20 cellular contexts compared by ENCODE assay signal in the genomic region with DNA sequence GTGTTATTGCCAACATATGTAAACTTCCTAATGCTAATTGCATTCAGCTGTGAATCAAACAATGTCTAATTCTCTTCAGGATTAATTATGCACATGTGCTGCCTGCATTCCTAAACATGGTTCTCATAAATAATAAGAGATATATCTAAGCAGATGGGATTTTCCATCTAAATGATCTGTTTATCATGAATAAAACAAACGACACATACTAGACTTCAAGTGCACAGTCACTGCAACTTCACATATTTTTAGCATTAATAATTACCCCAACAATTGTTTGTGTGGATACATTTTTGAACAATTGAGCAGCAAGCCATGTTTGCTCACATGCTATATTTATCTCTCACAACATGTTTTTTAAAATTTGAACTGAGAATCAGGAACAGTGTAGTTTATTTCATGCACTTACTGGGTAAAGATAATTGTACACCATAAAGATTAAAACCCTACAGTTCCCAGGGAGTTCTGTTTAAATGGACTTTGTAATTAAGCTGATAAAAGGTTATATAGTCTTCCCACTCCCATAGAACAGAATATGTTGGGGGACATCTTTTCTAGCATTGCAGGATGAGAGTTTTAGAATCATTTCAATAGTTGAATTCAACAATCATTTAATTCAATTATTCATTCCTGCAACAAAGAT.
A peak's percentile ranks its signal among the peaks of the same experiment; 100 is the strongest.
DNase-seq lines count a peak whose midpoint lies in the region; ATAC-seq, FAIRE-seq and TF ChIP-seq lines count a peak whose summit lies in the region.
"Had no signal": no experiment of that assay in that cellular context is flagged by ENCODE, and none has a peak within 500 bp of the region (broad histone marks: within the 10 kb centered on the region; RNA-seq: fewer than 3 reads in every experiment).

No MANE protein-coding gene starts in this region.

- H3K9me3 Mint-ChIP-seq in activated naive CD8-positive, alpha-beta T cell treated with anti-CD3 and anti-CD28 coated beads for 36 hours: no peaks in the 10 kb centered on the region
- H3K9me3 Mint-ChIP-seq: activated CD4-positive, alpha-beta T cell treated with anti-CD3 and anti-CD28 coated beads, Interleukin-2, amount 10 ng/mL, durations not matched to agents 24 days and 14 days; activated naive CD4-positive, alpha-beta T cell treated with anti-CD3 and anti-CD28 coated beads, Interleukin-2, amount 50 U/mL, for 24 hours; natural killer cell treated with Interleukin-12 subunit alpha and Interleukin-12 subunit beta and Interleukin-15 and Interleukin-18, amount 100 ng/mL, for 72 hours had no signal

- no peak overlapping the region for H3K4me3 Mint-ChIP-seq in activated naive CD8-positive, alpha-beta T cell treated with anti-CD3 and anti-CD28 coated beads for 36 hours
- H3K4me3 Mint-ChIP-seq: activated CD4-positive, alpha-beta T cell treated with anti-CD3 and anti-CD28 coated beads, Interleukin-2, amount 10 ng/mL, durations not matched to agents 24 days and 14 days; activated naive CD4-positive, alpha-beta T cell treated with anti-CD3 and anti-CD28 coated beads, Interleukin-2, amount 50 U/mL, for 24 hours; H9; natural killer cell treated with Interleukin-12 subunit alpha and Interleukin-12 subunit beta and Interleukin-15 and Interleukin-18, amount 100 ng/mL, for 72 hours; stimulated activated naive CD8-positive, alpha-beta T cell treated with anti-CD3 and anti-CD28 coated beads, Interleukin-15, Interleukin-2, amounts not matched to agents 100 ng/mL and 50 ng/mL, for 24 hours had no signal

- ATAC-seq in HG03175 (IDR thresholded peaks at IDR 0.05; ENCODE audit: unreplicated experiment) (no peak), GM21529 (IDR thresholded peaks at IDR 0.05; ENCODE audit: unreplicated experiment) (no peak)
- ATAC-seq: natural killer cell treated with Interleukin-12 subunit alpha and Interleukin-12 subunit beta and Interleukin-15 and Interleukin-18, amount 100 ng/mL, for 72 hours; psoas muscle had no signal

- no peak for TF ChIP-seq CTCF in cardiac fibroblast (IDR thresholded peaks at IDR 0.05; ENCODE audit: low read depth, low read length)

- H3K36me3 ChIP-seq in MG63: no peaks in the 10 kb centered on the region
- H3K36me3 ChIP-seq: breast epithelium had no signal

- no peak overlapping the region for H3K4me3 ChIP-seq in cardiac fibroblast (replicated peaks in 1 of 2; ENCODE audit: low read depth in 2 of 2, low read length in 2 of 2)
- no peak overlapping the region for H3K4me3 ChIP-seq in MG63
- H3K4me3 ChIP-seq: breast epithelium, lung, psoas muscle had no signal

- H3K9me3 ChIP-seq in MG63: no peaks in the 10 kb centered on the region
- H3K9me3 ChIP-seq: breast epithelium, psoas muscle had no signal

- no peaks in the 10 kb centered on the region for H3K27me3 ChIP-seq in MG63
- H3K27me3 ChIP-seq: breast epithelium had no signal

- H3K27me3 Mint-ChIP-seq in activated naive CD8-positive, alpha-beta T cell treated with anti-CD3 and anti-CD28 coated beads for 36 hours: no peaks in the 10 kb centered on the region
- H3K27me3 Mint-ChIP-seq: activated CD4-positive, alpha-beta T cell treated with anti-CD3 and anti-CD28 coated beads, Interleukin-2, amount 10 ng/mL, durations not matched to agents 24 days and 14 days; stimulated activated naive CD8-positive, alpha-beta T cell treated with anti-CD3 and anti-CD28 coated beads, Interleukin-15, Interleukin-2, amounts not matched to agents 100 ng/mL and 50 ng/mL, for 24 hours had no signal

- DNase-seq in GM04504 (ENCODE audit: low read depth) (peak; percentile 40), cardiac fibroblast (ENCODE audit: low read depth in 2 of 2) (peak; percentile 11 to 67), iris pigment epithelial cell (ENCODE audit: low read depth) (peak; percentile 32), MG63 (no peak)
- no peak for DNase-seq in activated naive CD8-positive, alpha-beta T cell treated with anti-CD3 and anti-CD28 coated beads for 36 hours
- DNase-seq: activated CD4-positive, alpha-beta T cell treated with anti-CD3 and anti-CD28 coated beads, Interleukin-2, amount 10 ng/mL, durations not matched to agents 24 days and 14 days; COR-L47; GF-D8; H9; NCI-H2029; NCI-H510A treated with DMSO at 0.1 percent for 48 hours; psoas muscle had no signal

- no peak overlapping the region for H3K27ac Mint-ChIP-seq in activated naive CD8-positive, alpha-beta T cell treated with anti-CD3 and anti-CD28 coated beads for 36 hours
- H3K27ac Mint-ChIP-seq: activated CD4-positive, alpha-beta T cell treated with anti-CD3 and anti-CD28 coated beads, Interleukin-2, amount 10 ng/mL, durations not matched to agents 24 days and 14 days; activated naive CD4-positive, alpha-beta T cell treated with anti-CD3 and anti-CD28 coated beads, Interleukin-2, amount 50 U/mL, for 24 hours; H9; natural killer cell treated with Interleukin-12 subunit alpha and Interleukin-12 subunit beta and Interleukin-15 and Interleukin-18, amount 100 ng/mL, for 72 hours; stimulated activated naive CD8-positive, alpha-beta T cell treated with anti-CD3 and anti-CD28 coated beads, Interleukin-15, Interleukin-2, amounts not matched to agents 100 ng/mL and 50 ng/mL, for 24 hours had no signal

- no peaks in the 10 kb centered on the region for H3K36me3 Mint-ChIP-seq in activated naive CD8-positive, alpha-beta T cell treated with anti-CD3 and anti-CD28 coated beads for 36 hours
- H3K36me3 Mint-ChIP-seq: activated naive CD4-positive, alpha-beta T cell treated with anti-CD3 and anti-CD28 coated beads, Interleukin-2, amount 50 U/mL, for 24 hours; natural killer cell treated with Interleukin-12 subunit alpha and Interleukin-12 subunit beta and Interleukin-15 and Interleukin-18, amount 100 ng/mL, for 72 hours had no signal

- FAIRE-seq in A204.1 (lab: Jason Lieb, UNC): peak; percentile 11

- no peaks in the 10 kb centered on the region for H3K4me1 Mint-ChIP-seq in activated naive CD8-positive, alpha-beta T cell treated with anti-CD3 and anti-CD28 coated beads for 36 hours
- H3K4me1 Mint-ChIP-seq: activated CD4-positive, alpha-beta T cell treated with anti-CD3 and anti-CD28 coated beads, Interleukin-2, amount 10 ng/mL, durations not matched to agents 24 days and 14 days; activated naive CD4-positive, alpha-beta T cell treated with anti-CD3 and anti-CD28 coated beads, Interleukin-2, amount 50 U/mL, for 24 hours had no signal

Comparison
In these comparisons a context has a peak if more than half of its experiments do, and no peak if none do; other contexts are left out.
1. DNase-seq: peak in GM04504 (single experiment), cardiac fibroblast (2 of 2) and iris pigment epithelial cell (single experiment); none in activated naive CD8-positive, alpha-beta T cell treated with anti-CD3 and anti-CD28 coated beads for 36 hours (single experiment) and MG63 (single experiment).